Comparison of ENCODE assay signal across 9 cellular contexts in the genomic region with DNA sequence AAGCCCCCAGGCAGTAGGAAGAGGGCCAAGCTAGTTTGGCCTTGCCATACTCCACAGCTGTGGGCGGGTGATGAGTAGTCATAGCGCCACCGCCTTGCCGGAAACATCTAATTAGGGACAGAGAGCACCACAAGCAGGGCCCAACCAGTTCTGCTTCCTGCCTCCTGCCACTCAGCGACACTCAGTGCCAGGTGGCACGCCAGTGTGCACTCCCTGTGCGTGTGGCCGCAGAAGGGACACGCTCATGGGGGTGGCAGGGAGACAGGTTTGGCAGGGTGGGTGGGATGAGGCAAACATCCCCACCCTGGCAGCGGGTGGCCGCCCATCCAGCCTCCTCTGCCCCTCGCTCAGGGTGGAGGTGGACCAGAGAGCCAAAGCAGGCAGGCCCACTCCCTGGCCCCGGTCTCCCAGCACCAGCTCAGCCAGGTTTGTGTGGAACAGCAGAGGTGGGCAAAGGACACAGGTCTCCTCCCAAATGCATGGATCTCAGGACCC. TPM values are rescaled to one million over a fixed set of nuclear protein-coding genes. Genes with fewer than 3 reads are reported as not detected.
DNase-seq lines count a peak whose midpoint lies in the region; ATAC-seq, FAIRE-seq and TF ChIP-seq lines count a peak whose summit lies in the region.
"Had no signal": no experiment of that assay in that cellular context is flagged by ENCODE, and none has a peak within 500 bp of the region (broad histone marks: within the 10 kb centered on the region; RNA-seq: fewer than 3 reads in every experiment).

No MANE protein-coding gene starts in this region.

- BruUV-seq in HepG2 (replicated peaks; lab: Mats Ljungman, UMichigan): no TSS peak

- H3K27me3 Mint-ChIP-seq in activated CD4-positive, alpha-beta T cell treated with anti-CD3 and anti-CD28 coated beads, Interleukin-2, amount 10 ng/mL, durations not matched to agents 24 days and 14 days: peaks cover 20% of the 10 kb centered on the region
- peaks cover 6% of the 10 kb centered on the region for H3K27me3 Mint-ChIP-seq in activated B cell treated with CpG ODN at 0.5 μM for 24 hours
- H3K27me3 Mint-ChIP-seq in glutamatergic neuron (ENCODE audit: unreplicated experiment): peaks cover 12% of the 10 kb centered on the region

- H3K79me2 ChIP-seq in HepG2 (ENCODE audit: insufficient read depth, low read length): no peaks in the 10 kb centered on the region

- POLR2A ChIA-PET in activated B cell treated with CpG ODN at 0.5 μM for 24 hours (lab: Charles Lee) (interaction anchor here (0.5 to 4.8 kb wide), 15 partner anchors 9 to 619 kb away, joined by 3 to 46 read pairs (median 5); a partner anchor contains a TSS), HepG2 (lab: Yijun Ruan, JAX) (no interaction called here)

- no peak for TF ChIP-seq RAD21 in HepG2 (CRISPR knock-in tag; IDR thresholded peaks at IDR 0.05)

- 88% methylated on average over 8 of the region's 13 CpGs for WGBS in HepG2 (ENCODE audit: low lambda C conversion rate)

- peaks cover 20% of the 10 kb centered on the region for H3K27me3 ChIP-seq in lower lobe of right lung (ENCODE audit: low read depth)
- peaks cover 33 to 91% of the 10 kb centered on the region in 2 experiments for H3K27me3 ChIP-seq in HepG2 (ENCODE audit: control insufficient read depth in 1 of 2, insufficient read depth in 2 of 2, low read length in 2 of 2)

- H3K4me1 Mint-ChIP-seq in activated CD4-positive, alpha-beta T cell treated with anti-CD3 and anti-CD28 coated beads, Interleukin-2, amount 10 ng/mL, durations not matched to agents 24 days and 14 days: peaks cover 29% of the 10 kb centered on the region
- H3K4me1 Mint-ChIP-seq in activated B cell treated with CpG ODN at 0.5 μM for 24 hours (peaks cover 40% of the 10 kb centered on the region), glutamatergic neuron (ENCODE audit: low read depth, unreplicated experiment) (peaks cover 1% of the 10 kb centered on the region)

- TF ChIP-seq POLR2A in HepG2 (IDR thresholded peaks at IDR 0.05; ENCODE audit: insufficient read depth in 1 of 2, low read depth in 2 of 2, low read length in 2 of 2): no peak

- H3K36me3 ChIP-seq in lower lobe of right lung (no peaks in the 10 kb centered on the region), HepG2 (replicated peaks in 1 of 2; ENCODE audit: control insufficient read depth in 1 of 2, insufficient read depth in 2 of 2, low read length in 2 of 2) (no peaks in the 10 kb centered on the region)

- no peak overlapping the region for H2AFZ ChIP-seq in HepG2 (ENCODE audit: low read length)

- no peaks in the 10 kb centered on the region for H3K9me3 Mint-ChIP-seq in activated CD4-positive, alpha-beta T cell treated with anti-CD3 and anti-CD28 coated beads, Interleukin-2, amount 10 ng/mL, durations not matched to agents 24 days and 14 days
- H3K9me3 Mint-ChIP-seq in activated B cell treated with CpG ODN at 0.5 μM for 24 hours (no peaks in the 10 kb centered on the region), glutamatergic neuron (ENCODE audit: unreplicated experiment) (peaks cover 5% of the 10 kb centered on the region)

- ATAC-seq in HG03342 (IDR thresholded peaks at IDR 0.05; ENCODE audit: unreplicated experiment): peak; percentile 87
- ATAC-seq in activated B cell treated with CpG ODN at 0.5 μM for 24 hours (ENCODE audit: low read depth): peak; percentile 93
- peak; percentile 49 to 70 for ATAC-seq in lower lobe of right lung
- no peak for ATAC-seq in HepG2
- no peak for ATAC-seq in GM19452 (IDR thresholded peaks at IDR 0.05; ENCODE audit: unreplicated experiment)

- no peak overlapping the region for H3K4me3 Mint-ChIP-seq in activated CD4-positive, alpha-beta T cell treated with anti-CD3 and anti-CD28 coated beads, Interleukin-2, amount 10 ng/mL, durations not matched to agents 24 days and 14 days
- H3K4me3 Mint-ChIP-seq in activated B cell treated with CpG ODN at 0.5 μM for 24 hours (no peak overlapping the region), glutamatergic neuron (ENCODE audit: unreplicated experiment) (no peak overlapping the region)

- DNase-seq in activated CD4-positive, alpha-beta T cell treated with anti-CD3 and anti-CD28 coated beads, Interleukin-2, amount 10 ng/mL, durations not matched to agents 24 days and 14 days: peak; percentile 89
- DNase-seq in activated CD4-positive, alpha-beta T cell treated with anti-CD3 and anti-CD28 coated beads, Interleukin-2, amount 50 U/mL, for 4 hours: no peak
- peak; percentile 52 for DNase-seq in activated B cell treated with CpG ODN at 0.5 μM for 24 hours
- peak; percentile 75 for DNase-seq in lower lobe of right lung
- no peak for DNase-seq in HepG2 (ENCODE audit: low spot score)
- no peak for DNase-seq in glutamatergic neuron
- DNase-seq: DND-41 had no signal

- H3K4me1 ChIP-seq in lower lobe of right lung (peaks cover 24% of the 10 kb centered on the region), HepG2 (ENCODE audit: insufficient read depth, low read length) (peaks cover 47% of the 10 kb centered on the region)

- H3K9me3 ChIP-seq in lower lobe of right lung (no peaks in the 10 kb centered on the region), HepG2 (ENCODE audit: low read length) (no peaks in the 10 kb centered on the region)

- H3K9ac ChIP-seq in HepG2 (ENCODE audit: insufficient read depth, low read depth, low read length): no peak overlapping the region

- H3K4me2 ChIP-seq in HepG2 (ENCODE audit: low read depth, low read length): no peak overlapping the region

- intact Hi-C loops in activated CD4-positive, alpha-beta T cell treated with anti-CD3 and anti-CD28 coated beads, Interleukin-2, amount 10 ng/mL, durations not matched to agents 24 days and 14 days (cut with micrococcal nuclease): loop anchor here (1.0 kb wide), 1 partner anchor 11 kb away; a partner anchor contains a TSS
- intact Hi-C loops in activated B cell treated with CpG ODN at 0.5 μM for 24 hours (cut with micrococcal nuclease) (loop anchor here (1.0 kb wide), 2 partner anchors 11 to 27 kb away; a partner anchor contains a TSS), lower lobe of right lung (cut with DNase I) (no loop called here), HepG2 (cut with micrococcal nuclease; ENCODE audit: unreplicated experiment) (no loop called here)

- peak overlapping the region; percentile 90 for H3K27ac Mint-ChIP-seq in activated CD4-positive, alpha-beta T cell treated with anti-CD3 and anti-CD28 coated beads, Interleukin-2, amount 10 ng/mL, durations not matched to agents 24 days and 14 days
- H3K27ac Mint-ChIP-seq in activated B cell treated with CpG ODN at 0.5 μM for 24 hours (peak overlapping the region; percentile 80), glutamatergic neuron (ENCODE audit: unreplicated experiment) (no peak overlapping the region)

- TF ChIP-seq CTCF in activated B cell treated with CpG ODN at 0.5 μM for 24 hours (IDR thresholded peaks at IDR 0.05) (no peak), lower lobe of right lung (IDR thresholded peaks at IDR 0.05) (no peak), HepG2 (CRISPR knock-in tag; IDR thresholded peaks at IDR 0.05) (no peak), glutamatergic neuron (IDR thresholded peaks at IDR 0.05; ENCODE audit: partially characterized antibody, unreplicated experiment) (no peak)

- no peak overlapping the region for H3K27ac ChIP-seq in lower lobe of right lung
- H3K27ac ChIP-seq in HepG2 (ENCODE audit: extremely low read length, insufficient read depth, low read length): no peak overlapping the region

- H4K20me1 ChIP-seq in HepG2 (ENCODE audit: insufficient read depth, low read length): no peaks in the 10 kb centered on the region

- in situ Hi-C loops in HepG2 (cut with HindIII; ENCODE audit: extremely low pct_ligation_motif_present, low pct_unique_long_range_greater_than_20kb): no loop called here

- H3K4me3 ChIP-seq in lower lobe of right lung (no peak overlapping the region), HepG2 (replicated peaks in 1 of 3; ENCODE audit: insufficient read depth in 1 of 3, low read depth in 2 of 3, low read length in 3 of 3) (no peak overlapping the region)

- no peak for FAIRE-seq in HepG2 (lab: Jason Lieb, UNC)

- H3K36me3 Mint-ChIP-seq in activated CD4-positive, alpha-beta T cell treated with anti-CD3 and anti-CD28 coated beads, Interleukin-2, amount 10 ng/mL, durations not matched to agents 24 days and 14 days (ENCODE audit: low read depth): no peaks in the 10 kb centered on the region
- no peaks in the 10 kb centered on the region for H3K36me3 Mint-ChIP-seq in activated B cell treated with CpG ODN at 0.5 μM for 24 hours (ENCODE audit: low read depth)
- no peaks in the 10 kb centered on the region for H3K36me3 Mint-ChIP-seq in glutamatergic neuron (ENCODE audit: unreplicated experiment)

- TF ChIP-seq EP300 in HepG2 (IDR thresholded peaks at IDR 0.05; ENCODE audit: low read depth in 2 of 2, low read length in 2 of 2) (no peak), HepG2 (CRISPR knock-in tag; IDR thresholded peaks at IDR 0.05; ENCODE audit: borderline replicate concordance) (no peak)

- CTCF ChIA-PET in activated B cell treated with CpG ODN at 0.5 μM for 24 hours (lab: Charles Lee): interaction anchor here (0.8 to 3.7 kb wide), 6 partner anchors 11 to 86 kb away, joined by 3 to 41 read pairs (median 4); a partner anchor contains a TSS
- CTCF ChIA-PET in HepG2 (lab: Yijun Ruan, JAX; ENCODE audit: low intra/inter-chr PET ratio, low total read pairs): no interaction called here

RNA-seq across cellular contexts. Expression of a gene that starts 4.9 kb away (rescaled TPM):
- total RNA-seq in activated CD4-positive, alpha-beta T cell treated with anti-CD3 and anti-CD28 coated beads, Interleukin-2, amount 10 ng/mL, durations not matched to agents 24 days and 14 days: 0.07 TPM in 1 of 2 replicates, not detected in the other
- total RNA-seq in activated B cell treated with CpG ODN at 0.5 μM for 24 hours (0.09 and 0.29 TPM in 2 replicates), lower lobe of right lung (0.89 TPM), HepG2 (2016; rRNA removed; fragmentation: Illumina TruSeq; extraction: Trizol) (not detected in 2 replicates), glutamatergic neuron (ENCODE audit: unreplicated experiment) (not detected)
- not detected in 2 replicates for total RNA-seq in HepG2 (2016; cell fraction: cytosol; rRNA removed; fragmentation: Illumina TruSeq; extraction: Trizol; ENCODE audit: low read depth)
- not detected in 2 replicates for total RNA-seq in HepG2 (2016; cell fraction: insoluble cytoplasmic fraction; rRNA removed; fragmentation: Illumina TruSeq; extraction: Trizol)
- not detected in 2 replicates for total RNA-seq in HepG2 (2016; cell fraction: membrane; rRNA removed; fragmentation: Illumina TruSeq; extraction: Trizol)
- total RNA-seq in HepG2 (2016; cell fraction: nucleus; rRNA removed; fragmentation: Illumina TruSeq; extraction: Trizol): not detected in 2 replicates
- 0.01 and 0.04 TPM in 2 replicates for polyA plus RNA-seq in HepG2 (2011; rRNA removed)
- polyA plus RNA-seq in HepG2 (2011; cell fraction: cytosol; rRNA removed): not detected in 2 replicates
- 0.03 TPM in 1 of 2 replicates, not detected in the other for polyA plus RNA-seq in HepG2 (2011; cell fraction: nucleus; rRNA removed)
- polyA plus RNA-seq in HepG2 (2012): not detected in 2 replicates
- polyA plus RNA-seq in HepG2 (2016; cell fraction: cytosol; fragmentation: Illumina TruSeq; extraction: Trizol; ENCODE audit: low read depth): not detected in 2 replicates
- polyA plus RNA-seq in HepG2 (2016; cell fraction: insoluble cytoplasmic fraction; fragmentation: Illumina TruSeq; extraction: Trizol; ENCODE audit: low read depth): not detected in 2 replicates
- not detected in 2 replicates for polyA plus RNA-seq in HepG2 (2016; cell fraction: membrane; fragmentation: Illumina TruSeq; extraction: Trizol; ENCODE audit: low read depth)
- polyA plus RNA-seq in HepG2 (2016; cell fraction: nucleus; fragmentation: Illumina TruSeq; extraction: Trizol; ENCODE audit: insufficient read depth, low read depth): not detected in 2 replicates
- polyA minus RNA-seq in HepG2 (2011; rRNA and poly(A)+ RNA removed; ENCODE audit: low replicate concordance): not detected in 2 replicates
- polyA minus RNA-seq in HepG2 (2011; cell fraction: cytosol; rRNA and poly(A)+ RNA removed): not detected in 2 replicates
- not detected in 2 replicates for polyA minus RNA-seq in HepG2 (2011; cell fraction: nucleus; rRNA and poly(A)+ RNA removed)

RNA-seq across cellular contexts. Expression of a gene that starts 11.0 kb away (rescaled TPM):
- 20.1 and 21.1 TPM in 2 replicates for total RNA-seq in activated CD4-positive, alpha-beta T cell treated with anti-CD3 and anti-CD28 coated beads, Interleukin-2, amount 10 ng/mL, durations not matched to agents 24 days and 14 days
- total RNA-seq in activated B cell treated with CpG ODN at 0.5 μM for 24 hours: 17.4 and 20.9 TPM in 2 replicates
- 46.3 TPM for total RNA-seq in lower lobe of right lung
- total RNA-seq in HepG2 (2016; rRNA removed; fragmentation: Illumina TruSeq; extraction: Trizol): 3.8 and 4.4 TPM in 2 replicates
- 0.44 and 0.61 TPM in 2 replicates for total RNA-seq in HepG2 (2016; cell fraction: cytosol; rRNA removed; fragmentation: Illumina TruSeq; extraction: Trizol; ENCODE audit: low read depth)
- total RNA-seq in HepG2 (2016; cell fraction: insoluble cytoplasmic fraction; rRNA removed; fragmentation: Illumina TruSeq; extraction: Trizol): 2.9 and 4.5 TPM in 2 replicates
- total RNA-seq in HepG2 (2016; cell fraction: membrane; rRNA removed; fragmentation: Illumina TruSeq; extraction: Trizol): 2.0 and 2.1 TPM in 2 replicates
- total RNA-seq in HepG2 (2016; cell fraction: nucleus; rRNA removed; fragmentation: Illumina TruSeq; extraction: Trizol): 2.9 and 3.7 TPM in 2 replicates
- polyA plus RNA-seq in HepG2 (2011; rRNA removed): 1.7 and 2.8 TPM in 2 replicates
- 1.6 and 2.5 TPM in 2 replicates for polyA plus RNA-seq in HepG2 (2011; cell fraction: cytosol; rRNA removed)
- 6.0 and 6.2 TPM in 2 replicates for polyA plus RNA-seq in HepG2 (2011; cell fraction: nucleus; rRNA removed)
- 1.2 and 2.4 TPM in 2 replicates for polyA plus RNA-seq in HepG2 (2012)
- polyA plus RNA-seq in HepG2 (2016; cell fraction: cytosol; fragmentation: Illumina TruSeq; extraction: Trizol; ENCODE audit: low read depth): 0.25 and 0.27 TPM in 2 replicates
- polyA plus RNA-seq in HepG2 (2016; cell fraction: insoluble cytoplasmic fraction; fragmentation: Illumina TruSeq; extraction: Trizol; ENCODE audit: low read depth): 2.6 and 2.7 TPM in 2 replicates
- 0.78 and 0.94 TPM in 2 replicates for polyA plus RNA-seq in HepG2 (2016; cell fraction: membrane; fragmentation: Illumina TruSeq; extraction: Trizol; ENCODE audit: low read depth)
- 4.3 and 4.6 TPM in 2 replicates for polyA plus RNA-seq in HepG2 (2016; cell fraction: nucleus; fragmentation: Illumina TruSeq; extraction: Trizol; ENCODE audit: insufficient read depth, low read depth)
- 9.8 and 22.8 TPM in 2 replicates for polyA minus RNA-seq in HepG2 (2011; rRNA and poly(A)+ RNA removed; ENCODE audit: low replicate concordance)
- polyA minus RNA-seq in HepG2 (2011; cell fraction: cytosol; rRNA and poly(A)+ RNA removed): 3.4 and 4.2 TPM in 2 replicates
- 4.9 and 5.1 TPM in 2 replicates for polyA minus RNA-seq in HepG2 (2011; cell fraction: nucleus; rRNA and poly(A)+ RNA removed)
- total RNA-seq in glutamatergic neuron (ENCODE audit: unreplicated experiment): 13.2 TPM

RNA-seq across cellular contexts. Expression of a gene that starts 42.0 kb away (rescaled TPM):
- total RNA-seq in activated CD4-positive, alpha-beta T cell treated with anti-CD3 and anti-CD28 coated beads, Interleukin-2, amount 10 ng/mL, durations not matched to agents 24 days and 14 days: 1.2 and 2.1 TPM in 2 replicates
- total RNA-seq in activated B cell treated with CpG ODN at 0.5 μM for 24 hours: 0.37 and 1.0 TPM in 2 replicates
- 0.47 TPM for total RNA-seq in lower lobe of right lung
- total RNA-seq in HepG2 (2016; rRNA removed; fragmentation: Illumina TruSeq; extraction: Trizol): 0.09 TPM in 1 of 2 replicates, not detected in the other
- not detected in 2 replicates for total RNA-seq in HepG2 (2016; cell fraction: cytosol; rRNA removed; fragmentation: Illumina TruSeq; extraction: Trizol; ENCODE audit: low read depth)
- total RNA-seq in HepG2 (2016; cell fraction: insoluble cytoplasmic fraction; rRNA removed; fragmentation: Illumina TruSeq; extraction: Trizol): 0.17 TPM in 1 of 2 replicates, not detected in the other
- total RNA-seq in HepG2 (2016; cell fraction: membrane; rRNA removed; fragmentation: Illumina TruSeq; extraction: Trizol): not detected in 2 replicates
- total RNA-seq in HepG2 (2016; cell fraction: nucleus; rRNA removed; fragmentation: Illumina TruSeq; extraction: Trizol): 0.16 TPM in 1 of 2 replicates, not detected in the other
- polyA plus RNA-seq in HepG2 (2011; rRNA removed): 0.29 and 0.34 TPM in 2 replicates
- polyA plus RNA-seq in HepG2 (2011; cell fraction: cytosol; rRNA removed): 0.08 and 0.30 TPM in 2 replicates
- 4.2 and 5.7 TPM in 2 replicates for polyA plus RNA-seq in HepG2 (2011; cell fraction: nucleus; rRNA removed)
- 0.19 and 0.35 TPM in 2 replicates for polyA plus RNA-seq in HepG2 (2012)
- polyA plus RNA-seq in HepG2 (2016; cell fraction: cytosol; fragmentation: Illumina TruSeq; extraction: Trizol; ENCODE audit: low read depth): 0.17 TPM in 1 of 2 replicates, not detected in the other
- polyA plus RNA-seq in HepG2 (2016; cell fraction: insoluble cytoplasmic fraction; fragmentation: Illumina TruSeq; extraction: Trizol; ENCODE audit: low read depth): 0.19 TPM in 1 of 2 replicates, not detected in the other
- polyA plus RNA-seq in HepG2 (2016; cell fraction: membrane; fragmentation: Illumina TruSeq; extraction: Trizol; ENCODE audit: low read depth): 0.08 and 0.22 TPM in 2 replicates
- 0.52 and 0.55 TPM in 2 replicates for polyA plus RNA-seq in HepG2 (2016; cell fraction: nucleus; fragmentation: Illumina TruSeq; extraction: Trizol; ENCODE audit: insufficient read depth, low read depth)
- polyA minus RNA-seq in HepG2 (2011; rRNA and poly(A)+ RNA removed; ENCODE audit: low replicate concordance): 0.30 and 0.86 TPM in 2 replicates
- polyA minus RNA-seq in HepG2 (2011; cell fraction: cytosol; rRNA and poly(A)+ RNA removed): not detected in 2 replicates
- polyA minus RNA-seq in HepG2 (2011; cell fraction: nucleus; rRNA and poly(A)+ RNA removed): 0.75 and 1.4 TPM in 2 replicates
- total RNA-seq in glutamatergic neuron (ENCODE audit: unreplicated experiment): 14.7 TPM

Comparison
In these comparisons a context has a peak if more than half of its experiments do, and no peak if none do; other contexts are left out.
1. DNase-seq: peak in activated CD4-positive, alpha-beta T cell treated with anti-CD3 and anti-CD28 coated beads, Interleukin-2, amount 10 ng/mL, durations not matched to agents 24 days and 14 days (single experiment), activated B cell treated with CpG ODN at 0.5 μM for 24 hours (single experiment) and lower lobe of right lung (single experiment); none in activated CD4-positive, alpha-beta T cell treated with anti-CD3 and anti-CD28 coated beads, Interleukin-2, amount 50 U/mL, for 4 hours (0 of 2), HepG2 (single experiment) and glutamatergic neuron (single experiment).
2. ATAC-seq: peak in HG03342 (single experiment), activated B cell treated with CpG ODN at 0.5 μM for 24 hours (single experiment) and lower lobe of right lung (2 of 2); none in HepG2 (single experiment) and GM19452 (single experiment).
3. intact Hi-C loops: an anchor here in activated CD4-positive, alpha-beta T cell treated with anti-CD3 and anti-CD28 coated beads, Interleukin-2, amount 10 ng/mL, durations not matched to agents 24 days and 14 days (1.0 kb wide) and activated B cell treated with CpG ODN at 0.5 μM for 24 hours (1.0 kb wide); none called in lower lobe of right lung and HepG2.